In the genomic region with DNA sequence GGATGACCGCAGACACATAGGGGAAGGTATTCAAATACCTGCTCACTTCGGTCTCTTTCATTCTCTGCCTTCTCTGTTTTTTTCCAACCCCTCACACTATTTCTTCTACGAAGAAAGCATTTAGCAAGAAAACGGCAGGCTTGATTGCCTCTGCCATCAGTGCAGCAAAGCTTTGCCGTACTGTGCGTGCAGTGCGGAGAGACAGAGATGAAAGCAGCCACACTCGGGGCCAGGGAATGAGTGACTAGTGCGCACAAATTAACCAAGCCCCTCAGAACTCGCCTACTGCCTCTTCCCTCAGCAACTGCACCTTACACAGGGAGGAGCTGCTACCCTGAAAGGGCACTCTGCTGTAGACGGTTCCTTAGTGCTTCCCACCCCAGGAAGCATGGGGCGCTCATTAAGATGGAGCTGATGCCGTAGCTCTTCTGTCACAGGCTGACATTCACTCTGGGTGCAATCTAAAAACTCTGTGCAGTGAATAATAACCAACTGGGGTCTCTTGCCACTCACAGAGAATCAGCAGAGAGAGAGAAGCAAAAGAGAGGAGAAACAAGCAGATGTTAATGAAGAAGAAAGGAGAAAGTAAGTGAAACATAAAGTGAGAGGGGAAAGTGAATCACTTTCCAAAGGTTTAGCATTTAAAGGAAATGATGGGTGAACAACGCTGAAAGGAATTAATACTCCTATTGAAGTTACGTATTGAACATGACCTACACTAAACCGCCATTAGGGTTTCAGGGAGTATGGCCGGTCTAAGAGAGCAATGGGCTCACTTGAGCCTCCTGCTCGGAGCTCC, we compare ENCODE assay signal across 28 cellular contexts.
"Had no signal": no experiment of that assay in that cellular context is flagged by ENCODE, and none has a peak within 500 bp of the region (broad histone marks: within the 10 kb centered on the region; RNA-seq: fewer than 3 reads in every experiment).

No MANE protein-coding gene starts in this region.

- H3K27ac Mint-ChIP-seq: stimulated activated effector memory CD8-positive, alpha-beta T cell treated with anti-CD3 and anti-CD28 coated beads, Interleukin-12 subunit alpha, Interleukin-12 subunit beta, amount 100 ng/mL, for 72 hours; stimulated activated memory B cell treated with anti-CD40 and anti-IgM and Interleukin-4, amounts not matched to agents 10 μg/mL and 1 μg/mL and 100 μg/mL, for 72 hours; stimulated activated naive B cell treated with anti-CD40 and anti-IgM and Interleukin-4, amounts not matched to agents 10 μg/mL and 1 μg/mL and 100 μg/mL, for 72 hours; stimulated activated naive CD8-positive, alpha-beta T cell treated with anti-CD3 and anti-CD28 coated beads, Interleukin-15, amount 100 ng/mL, for 72 hours; stimulated activated naive CD8-positive, alpha-beta T cell treated with anti-CD3 and anti-CD28 coated beads, Interleukin-15, Interleukin-2, amounts not matched to agents 100 ng/mL and 50 ng/mL, for 24 hours; type B pancreatic cell had no signal

- H3K9me3 Mint-ChIP-seq: stimulated activated memory B cell treated with anti-CD40 and anti-IgM and Interleukin-4, amounts not matched to agents 10 μg/mL and 1 μg/mL and 100 μg/mL, for 72 hours; stimulated activated naive B cell treated with anti-CD40 and anti-IgM and Interleukin-4, amounts not matched to agents 10 μg/mL and 1 μg/mL and 100 μg/mL, for 72 hours; stimulated activated naive CD8-positive, alpha-beta T cell treated with anti-CD3 and anti-CD28 coated beads, Interleukin-15, amount 100 ng/mL, for 72 hours; stimulated activated naive CD8-positive, alpha-beta T cell treated with anti-CD3 and anti-CD28 coated beads, Interleukin-15, Interleukin-2, amounts not matched to agents 100 ng/mL and 50 ng/mL, for 24 hours; type B pancreatic cell had no signal

- H3K4me3 Mint-ChIP-seq: stimulated activated effector memory CD8-positive, alpha-beta T cell treated with anti-CD3 and anti-CD28 coated beads, Interleukin-12 subunit alpha, Interleukin-12 subunit beta, amount 100 ng/mL, for 72 hours; stimulated activated memory B cell treated with anti-CD40 and anti-IgM and Interleukin-4, amounts not matched to agents 10 μg/mL and 1 μg/mL and 100 μg/mL, for 72 hours; stimulated activated naive B cell treated with anti-CD40 and anti-IgM and Interleukin-4, amounts not matched to agents 10 μg/mL and 1 μg/mL and 100 μg/mL, for 72 hours; stimulated activated naive CD8-positive, alpha-beta T cell treated with anti-CD3 and anti-CD28 coated beads, Interleukin-15, amount 100 ng/mL, for 72 hours; stimulated activated naive CD8-positive, alpha-beta T cell treated with anti-CD3 and anti-CD28 coated beads, Interleukin-15, Interleukin-2, amounts not matched to agents 100 ng/mL and 50 ng/mL, for 24 hours; type B pancreatic cell had no signal

- H3K36me3 Mint-ChIP-seq: stimulated activated effector memory CD8-positive, alpha-beta T cell treated with anti-CD3 and anti-CD28 coated beads, Interleukin-12 subunit alpha, Interleukin-12 subunit beta, amount 100 ng/mL, for 72 hours; stimulated activated memory B cell treated with anti-CD40 and anti-IgM and Interleukin-4, amounts not matched to agents 10 μg/mL and 1 μg/mL and 100 μg/mL, for 72 hours; stimulated activated naive B cell treated with anti-CD40 and anti-IgM and Interleukin-4, amounts not matched to agents 10 μg/mL and 1 μg/mL and 100 μg/mL, for 72 hours; type B pancreatic cell had no signal

- H3K4me1 Mint-ChIP-seq: stimulated activated effector memory CD8-positive, alpha-beta T cell treated with anti-CD3 and anti-CD28 coated beads, Interleukin-12 subunit alpha, Interleukin-12 subunit beta, amount 100 ng/mL, for 72 hours; stimulated activated memory B cell treated with anti-CD40 and anti-IgM and Interleukin-4, amounts not matched to agents 10 μg/mL and 1 μg/mL and 100 μg/mL, for 72 hours; stimulated activated naive B cell treated with anti-CD40 and anti-IgM and Interleukin-4, amounts not matched to agents 10 μg/mL and 1 μg/mL and 100 μg/mL, for 72 hours; stimulated activated naive CD8-positive, alpha-beta T cell treated with anti-CD3 and anti-CD28 coated beads, Interleukin-15, amount 100 ng/mL, for 72 hours had no signal

- H3K27ac ChIP-seq: stomach, suprapubic skin, testis, thoracic aorta, thyroid gland, tibial artery, tibial nerve, transverse colon, upper lobe of left lung, upper lobe of right lung, uterus, vagina had no signal

- DNase-seq: stimulated activated CD4-positive, alpha-beta T cell treated with anti-CD3 and anti-CD28 coated beads, Interleukin-2, amount 100 ng/mL, for 48 hours; stimulated activated CD4-positive, alpha-beta T cell treated with anti-CD3 and anti-CD28 coated beads, Interleukin-4, amount 100 ng/mL, for 1 hour; stimulated activated CD4-positive, alpha-beta T cell treated with anti-CD3 and anti-CD28 coated beads, Interleukin-4, amount 100 ng/mL, for 24 hours; stimulated activated CD4-positive, alpha-beta T cell treated with anti-CD3 and anti-CD28 coated beads, Interleukin-4, amount 100 ng/mL, for 4 hours; stimulated activated CD8-positive, alpha-beta memory T cell treated with anti-CD3 and anti-CD28 coated beads, Interleukin-4, amount 100 ng/mL, for 48 hours; stimulated activated naive B cell treated with anti-CD40 and anti-IgM and Interleukin-4, amounts not matched to agents 10 μg/mL and 1 μg/mL and 100 μg/mL, for 72 hours; stimulated activated naive CD4-positive, alpha-beta T cell; stimulated activated naive CD4-positive, alpha-beta T cell treated with Interleukin-2 at 50 U/mL for 16 hours; stimulated activated naive CD8-positive, alpha-beta T cell treated with anti-CD3 and anti-CD28 coated beads, Interleukin-15, amount 100 ng/mL, for 72 hours; stimulated activated naive CD8-positive, alpha-beta T cell treated with anti-CD3 and anti-CD28 coated beads, Interleukin-15, Interleukin-2, amounts not matched to agents 100 U/mL and 50 U/mL, for 24 hours; stomach; substantia nigra; testis; thyroid gland; tibial artery; transverse colon; trophoblast cell; upper lobe of left lung; upper lobe of right lung; uterus had no signal

- H3K27me3 ChIP-seq: stomach, suprapubic skin, testis, thyroid gland, tibial artery, tibial nerve, transverse colon, upper lobe of left lung, upper lobe of right lung, uterus, vagina had no signal

- H3K36me3 ChIP-seq: stomach, suprapubic skin, thoracic aorta, thyroid gland, tibial artery, tibial nerve, transverse colon, upper lobe of left lung, upper lobe of right lung, uterus, vagina had no signal

- ATAC-seq: stimulated activated effector memory CD8-positive, alpha-beta T cell treated with anti-CD3 and anti-CD28 coated beads, Interleukin-12 subunit alpha, Interleukin-12 subunit beta, amount 100 ng/mL, for 72 hours; stimulated activated memory B cell treated with anti-CD40 and anti-IgM and Interleukin-4, amounts not matched to agents 10 μg/mL and 1 μg/mL and 100 μg/mL, for 72 hours; stimulated activated naive B cell treated with anti-CD40 and anti-IgM and Interleukin-4, amounts not matched to agents 10 μg/mL and 1 μg/mL and 100 μg/mL, for 72 hours; stimulated activated naive CD8-positive, alpha-beta T cell treated with anti-CD3 and anti-CD28 coated beads, Interleukin-15, amount 100 ng/mL, for 72 hours; stimulated activated naive CD8-positive, alpha-beta T cell treated with anti-CD3 and anti-CD28 coated beads, Interleukin-15, Interleukin-2, amounts not matched to agents 100 U/mL and 50 U/mL, for 24 hours; upper lobe of right lung had no signal

- H3K9me3 ChIP-seq: stomach, suprapubic skin, testis, thoracic aorta, thyroid gland, tibial artery, tibial nerve, transverse colon, upper lobe of left lung, upper lobe of right lung, uterus, vagina had no signal

- H3K4me3 ChIP-seq: stomach, suprapubic skin, testis, thoracic aorta, thyroid gland, tibial artery, tibial nerve, transverse colon, upper lobe of left lung, upper lobe of right lung, uterus, vagina had no signal

- H3K4me1 ChIP-seq: suprapubic skin, testis, thyroid gland, tibial artery, tibial nerve, transverse colon, upper lobe of left lung, upper lobe of right lung, uterus, vagina had no signal
